In the genomic region with DNA sequence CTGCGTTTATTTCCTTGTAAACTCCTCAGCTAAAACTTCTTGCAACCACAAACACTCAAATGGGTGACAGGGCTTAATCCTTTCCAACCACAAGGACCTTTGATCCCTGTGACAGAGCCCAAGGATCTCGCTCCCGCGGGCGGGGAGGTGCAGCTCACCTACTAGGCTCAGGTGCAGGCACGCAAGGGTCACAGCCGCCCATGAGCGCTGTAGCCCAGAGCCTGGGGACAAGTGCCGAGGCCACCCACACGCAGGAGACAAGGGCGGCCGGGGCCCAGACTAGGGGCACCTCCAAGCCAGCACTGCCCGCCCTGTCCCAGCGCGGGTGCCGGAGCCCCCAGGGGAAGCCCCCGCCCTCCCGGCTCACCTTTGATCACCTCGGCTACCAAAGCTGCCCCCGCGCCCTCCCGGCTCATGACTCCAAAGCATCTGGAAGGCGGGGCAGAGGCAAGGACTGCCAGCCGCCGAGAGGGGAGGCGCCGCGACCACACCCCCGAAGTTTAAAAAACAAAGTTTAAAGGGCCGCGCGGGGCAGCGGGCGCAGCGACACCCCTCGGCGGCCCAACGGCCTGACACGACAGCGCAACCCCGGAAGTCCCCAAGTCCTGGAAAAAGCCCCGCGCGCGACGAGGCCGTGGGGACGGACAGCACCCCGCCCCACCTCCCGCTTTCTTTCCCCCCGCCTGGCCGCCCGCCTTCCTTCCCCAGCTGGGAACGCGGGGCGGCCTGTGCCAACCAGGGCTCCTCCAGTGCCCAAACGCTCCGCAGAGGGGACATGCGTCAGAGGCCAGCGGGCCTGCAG, we compare ENCODE assay signal across 8 cellular contexts. TPM values are rescaled to one million over a fixed set of nuclear protein-coding genes. Genes with fewer than 3 reads are reported as not detected.
DNase-seq lines count a peak whose midpoint lies in the region; ATAC-seq and TF ChIP-seq lines count a peak whose summit lies in the region.

No MANE protein-coding gene starts in this region.

- TF ChIP-seq CTCF in 22Rv1 (IDR thresholded peaks at IDR 0.05) (peak; percentile 70), GM13976 (IDR thresholded peaks at IDR 0.05; ENCODE audit: borderline replicate concordance, control extremely low read depth, extremely low read depth, insufficient read depth, missing control alignments) (peak; percentile 84), OCI-LY1 (IDR thresholded peaks at IDR 0.05; ENCODE audit: low read length) (peak; percentile 74)

- peak overlapping the region; percentile 66 for H3K4me3 ChIP-seq in OCI-LY1 (ENCODE audit: low read depth, low read length, poor library complexity, severe bottlenecking)

- no peak overlapping the region for H3K27ac ChIP-seq in 22Rv1
- no peak overlapping the region for H3K27ac ChIP-seq in OCI-LY1 (ENCODE audit: low read depth, low read length, poor library complexity, severe bottlenecking)

- no peaks in the 10 kb centered on the region for H3K36me3 ChIP-seq in OCI-LY1 (ENCODE audit: insufficient read depth, low read length)

- H3K4me1 ChIP-seq in OCI-LY1 (ENCODE audit: insufficient read depth, low read length, severe bottlenecking): peaks cover 13% of the 10 kb centered on the region

- peak overlapping the region; percentile 24 for H2AFZ ChIP-seq in OCI-LY1 (ENCODE audit: low read length)

- peak overlapping the region; percentile 83 for H3K4me2 ChIP-seq in OCI-LY1 (ENCODE audit: low read length)

- ATAC-seq in HG02938 (IDR thresholded peaks at IDR 0.05; ENCODE audit: unreplicated experiment) (peak; percentile 82), esophagus mucosa (peak; percentile 89)

- peak overlapping the region; percentile 74 for H3K9ac ChIP-seq in OCI-LY1 (ENCODE audit: low read length)

- H3K79me2 ChIP-seq in OCI-LY1 (ENCODE audit: insufficient read depth, low read length): no peaks in the 10 kb centered on the region

- H4K20me1 ChIP-seq in OCI-LY1 (ENCODE audit: insufficient read depth, low read length): no peaks in the 10 kb centered on the region

- H3F3A ChIP-seq in OCI-LY1 (ENCODE audit: insufficient read depth, low read length): no peaks in the 10 kb centered on the region

- in situ Hi-C loops in GM13976 (cut with MboI; ENCODE audit: low sequenced_read_pairs, unreplicated experiment): no loop called here

- DNase-seq in GM13976 (ENCODE audit: low spot score) (peak; percentile 92), myocyte (ENCODE audit: low read depth) (peak; percentile 77)
- DNase-seq in activated T-cell treated with anti-CD3 and anti-CD28 coated beads, Interleukin-2, amount 50 U/mL, for 48 hours: peak; percentile 78 to 82
- DNase-seq in stimulated activated CD8-positive, alpha-beta memory T cell treated with anti-CD3 and anti-CD28 coated beads, Interleukin-7, amount 100 ng/mL, for 24 hours (ENCODE audit: low read depth): peak; percentile 49

- no peaks in the 10 kb centered on the region for H3K9me3 ChIP-seq in OCI-LY1 (ENCODE audit: low read length)

- H3K9me2 ChIP-seq in OCI-LY1 (ENCODE audit: low read depth, low read length): no peaks in the 10 kb centered on the region

- no peaks in the 10 kb centered on the region; the same call in 1 of the 2 replicates for H3K27me3 ChIP-seq in OCI-LY1 (ENCODE audit: insufficient read depth, low read length)

RNA-seq across cellular contexts. Expression of a gene that starts 53.0 kb away (rescaled TPM):
- 7.0 TPM for total RNA-seq in esophagus mucosa
- total RNA-seq in myocyte: 17.4 and 22.7 TPM in 2 replicates
- polyA plus RNA-seq in myocyte (2012): 7.8 TPM
